In genomic region chr10:131580674-131581073, GRCh38 we compare ENCODE assay signal across 27 cellular contexts.
"Had no signal": no experiment of that assay in that cellular context is flagged by ENCODE, and none has a peak within 500 bp of the region (broad histone marks: within the 10 kb centered on the region; RNA-seq: fewer than 3 reads in every experiment).

No MANE protein-coding gene starts in this region.

- H3K9me3 ChIP-seq: heart left ventricle, pancreas, psoas muscle, thoracic aorta, uterus had no signal

- H3K4me1 ChIP-seq: foreskin keratinocyte, heart left ventricle, pancreas, psoas muscle, uterus had no signal

- H3K27ac ChIP-seq: brain microvascular endothelial cell, foreskin keratinocyte, heart left ventricle, pancreas, psoas muscle, thoracic aorta, uterus had no signal

- H3K36me3 ChIP-seq: brain microvascular endothelial cell, heart left ventricle, pancreas, thoracic aorta, uterus had no signal

- ATAC-seq: activated CD8-positive, alpha-beta T cell treated with anti-CD3 and anti-CD28 coated beads, Interleukin-2, amount 10 ng/mL, durations not matched to agents 7 days and 5 days; esophagus mucosa; foreskin keratinocyte; heart left ventricle; left lobe of liver; pancreas; psoas muscle; SK-N-SH treated with all-trans-retinoic acid at 6 μM for 48 hours; WTC11 had no signal

- DNase-seq: activated CD4-positive, alpha-beta T cell treated with anti-CD3 and anti-CD28 coated beads for 1 hour; activated CD4-positive, alpha-beta T cell treated with anti-CD3 and anti-CD28 coated beads, Interleukin-2, amount 50 U/mL, for 1 hour; activated CD8-positive, alpha-beta T cell treated with anti-CD3 and anti-CD28 coated beads, Interleukin-2, amount 10 ng/mL, durations not matched to agents 7 days and 5 days; activated gamma-delta T cell; activated naive CD4-positive, alpha-beta T cell treated with anti-CD3 and anti-CD28 coated beads, Interleukin-2, amount 10 ng/mL, durations not matched to agents 7 days and 5 days; activated naive CD8-positive, alpha-beta T cell treated with anti-CD3 and anti-CD28 coated beads, Interleukin-2, amount 10 ng/mL, durations not matched to agents 7 days and 5 days; activated T-cell treated with anti-CD3 and anti-CD28 coated beads, Interleukin-2, amount 50 U/mL, for 24 hours; brain microvascular endothelial cell; caudate nucleus; endodermal cell; foreskin keratinocyte; heart left ventricle; kidney glomerular epithelial cell; naive B cell; nephron progenitor cell; pancreas; psoas muscle; stimulated activated CD4-positive, alpha-beta T cell treated with anti-CD3 and anti-CD28 coated beads, Interleukin-2, amount 100 ng/mL, for 48 hours; stimulated activated naive CD4-positive, alpha-beta T cell treated with Interleukin-2 at 50 U/mL for 16 hours; T-helper 2 cell; trophoblast cell; uterus had no signal

- H3K27me3 ChIP-seq: brain microvascular endothelial cell, foreskin keratinocyte, pancreas, uterus had no signal

- H3K4me3 ChIP-seq: heart left ventricle, pancreas, psoas muscle, thoracic aorta, uterus had no signal
